ENCODE assay signal across 1 cellular context in genomic region chr3:43362183-43362582, GRCh38.
TF ChIP-seq lines count a peak whose summit lies in the region.

No MANE protein-coding gene starts in this region.

TF ChIP-seq in H1, 55 proteins besides CTCF, POLR2A, EP300 and RAD21 (continued from another document):
- TF ChIP-seq ATF3 (IDR thresholded peaks at IDR 0.05; ENCODE audit: insufficient read depth, low read depth, low read length) (no peak), CHD2 (IDR thresholded peaks at IDR 0.05; ENCODE audit: low read length) (no peak), ATF2 (IDR thresholded peaks at IDR 0.05; ENCODE audit: low read length) (no peak), EGR1 (IDR thresholded peaks at IDR 0.05; ENCODE audit: borderline replicate concordance, low read depth, low read length) (no peak), SIX5 (IDR thresholded peaks at IDR 0.05; ENCODE audit: low read depth, low read length) (no peak), SP2 (IDR thresholded peaks at IDR 0.05; ENCODE audit: low read length) (no peak), CHD1 (IDR thresholded peaks at IDR 0.05; ENCODE audit: low read depth, low read length) (no peak), RNF2 (IDR thresholded peaks at IDR 0.05; ENCODE audit: borderline replicate concordance, low read depth, low read length, missing control alignments, poor library complexity, severe bottlenecking) (no peak), MAX (IDR thresholded peaks at IDR 0.05) (no peak), BACH1 (IDR thresholded peaks at IDR 0.05; ENCODE audit: low read length) (no peak), CHD7 (IDR thresholded peaks at IDR 0.05; ENCODE audit: insufficient replicate concordance, low read length) (no peak), KDM1A (IDR thresholded peaks at IDR 0.05; ENCODE audit: borderline replicate concordance, low read length) (no peak), ASH2L (IDR thresholded peaks at IDR 0.05; ENCODE audit: low read length) (no peak), TAF1 (IDR thresholded peaks at IDR 0.05; ENCODE audit: low read depth, low read length) (no peak), TEAD4 (IDR thresholded peaks at IDR 0.05; ENCODE audit: low read depth, low read length) (no peak), BCL11A (IDR thresholded peaks at IDR 0.05; ENCODE audit: low read depth in 2 of 2, low read length in 2 of 2) (no peak), SP1 (IDR thresholded peaks at IDR 0.05; ENCODE audit: low read depth, low read length) (no peak)
